8 cellular contexts compared by ENCODE assay signal in genomic region chr9:91207481-91207888, GRCh38.
DNase-seq lines count a peak whose midpoint lies in the region; ATAC-seq and TF ChIP-seq lines count a peak whose summit lies in the region.

No MANE protein-coding gene starts in this region.

- peak; percentile 26 for ATAC-seq in GM19351 (IDR thresholded peaks at IDR 0.05; ENCODE audit: unreplicated experiment)

- peak overlapping the region; percentile 38 for H3K27ac ChIP-seq in HL-60 (replicated peaks)

- H3K27me3 ChIP-seq in HL-60 (ENCODE audit: insufficient read depth, poor library complexity, severe bottlenecking) = no peaks in the 10 kb centered on the region

- peaks cover 14% of the 10 kb centered on the region for H3K4me1 Mint-ChIP-seq in chondrocyte (ENCODE audit: low read depth)
- H3K4me1 Mint-ChIP-seq in osteocyte (ENCODE audit: unreplicated experiment) = peaks cover 21% of the 10 kb centered on the region

- TF ChIP-seq CTCF in HL-60 (IDR thresholded peaks at IDR 0.05; ENCODE audit: insufficient read depth, low read length) = no peak
- no peak for TF ChIP-seq CTCF in chondrocyte (IDR thresholded peaks at IDR 0.05)
- TF ChIP-seq CTCF in osteocyte (IDR thresholded peaks at IDR 0.05) = no peak

- no peak overlapping the region for H3K4me3 ChIP-seq in HL-60 (replicated peaks; ENCODE audit: insufficient read depth, low read length)

- H3K4me3 Mint-ChIP-seq in chondrocyte (ENCODE audit: unreplicated experiment) (no peak overlapping the region), osteocyte (ENCODE audit: unreplicated experiment) (peak overlapping the region; percentile 45)

- DNase-seq in HL-60 (ENCODE audit: low read depth in 1 of 2, low spot score in 1 of 2) = no peak
- DNase-seq in chondrocyte (ENCODE audit: low spot score) = no peak
- DNase-seq in osteocyte (ENCODE audit: extremely low spot score, unreplicated experiment) = no peak
- no peak for DNase-seq in DMS79 treated with DMSO at 0.1 percent for 48 hours (lab: John Stamatoyannopoulos, UW)
- DNase-seq in ureter (ENCODE audit: low spot score) = no peak
- no peak for DNase-seq in NK-92 (lab: John Stamatoyannopoulos, UW; ENCODE audit: unreplicated experiment)
- no peak for DNase-seq in central memory CD4-positive, alpha-beta T cell

- H3K36me3 Mint-ChIP-seq in chondrocyte (ENCODE audit: low read depth) (no peaks in the 10 kb centered on the region), osteocyte (ENCODE audit: unreplicated experiment) (peaks cover 6% of the 10 kb centered on the region)

- H3K27ac Mint-ChIP-seq in chondrocyte (ENCODE audit: unreplicated experiment) = peak overlapping the region; percentile 63
- H3K27ac Mint-ChIP-seq in osteocyte (ENCODE audit: unreplicated experiment) = peak overlapping the region; percentile 56

- H3K9me3 Mint-ChIP-seq in chondrocyte (ENCODE audit: low read depth) (peaks cover 8% of the 10 kb centered on the region), osteocyte (ENCODE audit: unreplicated experiment) (peaks cover 6% of the 10 kb centered on the region)

- H3K27me3 Mint-ChIP-seq in chondrocyte (ENCODE audit: low read depth) (no peaks in the 10 kb centered on the region), osteocyte (ENCODE audit: unreplicated experiment) (no peaks in the 10 kb centered on the region)
